In genomic region chr1:248818505-248819374, GRCh38 we compare ENCODE assay signal across 11 cellular contexts. TPM values are rescaled to one million over a fixed set of nuclear protein-coding genes. Genes with fewer than 3 reads are reported as not detected.
DNase-seq lines count a peak whose midpoint lies in the region; ATAC-seq and TF ChIP-seq lines count a peak whose summit lies in the region.
"Had no signal": no experiment of that assay in that cellular context is flagged by ENCODE, and none has a peak within 500 bp of the region (broad histone marks: within the 10 kb centered on the region; RNA-seq: fewer than 3 reads in every experiment).

No MANE protein-coding gene starts in this region.

- no peaks in the 10 kb centered on the region for H3K27me3 ChIP-seq in IMR-90 (ENCODE audit: control insufficient read depth, insufficient read depth, low read length)
- H3K27me3 ChIP-seq: SJSA1, transverse colon had no signal

- H4K91ac ChIP-seq in IMR-90 (ENCODE audit: insufficient read depth, low read depth, low read length): no peak overlapping the region; the same call in 1 of the 2 replicates

- intact Hi-C loops in activated naive CD4-positive, alpha-beta T cell treated with anti-CD3 and anti-CD28 coated beads for 36 hours (cut with micrococcal nuclease): loop anchor here (2.0 kb wide), 1 partner anchor 20 kb away; no protein-coding TSS in a partner anchor
- intact Hi-C loops in IMR-90 (cut with micrococcal nuclease): no loop called here

- no peak overlapping the region for H3K18ac ChIP-seq in IMR-90 (ENCODE audit: low read depth, low read length)

- dilution Hi-C loops in IMR-90 (cut with HindIII; ENCODE audit: low sequenced_read_pairs, unreplicated experiment): no loop called here

- H3K14ac ChIP-seq in IMR-90 (replicated peaks; ENCODE audit: low read depth, low read length): no peak overlapping the region

- peaks cover 42% of the 10 kb centered on the region for H3K36me3 ChIP-seq in IMR-90 (ENCODE audit: control insufficient read depth, insufficient read depth, low read length)

- H3K4me3 ChIP-seq in IMR-90 (ENCODE audit: insufficient read depth, low read depth, low read length): no peak overlapping the region
- H3K4me3 ChIP-seq: K562, SJSA1, transverse colon had no signal

- TF ChIP-seq POLR2A in IMR-90 (IDR thresholded peaks at IDR 0.05; ENCODE audit: low read depth, low read length): no peak

- H2AK9ac ChIP-seq in IMR-90 (replicated peaks; ENCODE audit: low read depth, low read length, poor library complexity): peak overlapping the region; percentile 66

- peaks cover 20% of the 10 kb centered on the region for H3K36me3 Mint-ChIP-seq in activated naive CD4-positive, alpha-beta T cell treated with anti-CD3 and anti-CD28 coated beads for 36 hours (ENCODE audit: low read depth)
- H3K36me3 Mint-ChIP-seq in effector memory CD8-positive, alpha-beta T cell (ENCODE audit: insufficient read depth): peaks cover 39% of the 10 kb centered on the region
- peaks cover 19% of the 10 kb centered on the region for H3K36me3 Mint-ChIP-seq in type B pancreatic cell

- H3K9me3 Mint-ChIP-seq in activated naive CD4-positive, alpha-beta T cell treated with anti-CD3 and anti-CD28 coated beads for 36 hours: no peaks in the 10 kb centered on the region
- H3K9me3 Mint-ChIP-seq in effector memory CD8-positive, alpha-beta T cell: no peaks in the 10 kb centered on the region
- no peaks in the 10 kb centered on the region for H3K9me3 Mint-ChIP-seq in type B pancreatic cell

- H3K23ac ChIP-seq in IMR-90 (ENCODE audit: low read depth, low read length): no peak overlapping the region

- peak overlapping the region in 1 of 2 experiments; percentile 26; a peak in 1 of 4 replicates for H4K8ac ChIP-seq in IMR-90 (ENCODE audit: low read depth in 2 of 2, low read length in 2 of 2)

- H3K9me3 ChIP-seq in IMR-90 (ENCODE audit: control insufficient read depth, insufficient read depth, low read length): no peaks in the 10 kb centered on the region
- H3K9me3 ChIP-seq: SJSA1, transverse colon had no signal

- no peaks in the 10 kb centered on the region for H3K27me3 Mint-ChIP-seq in activated naive CD4-positive, alpha-beta T cell treated with anti-CD3 and anti-CD28 coated beads for 36 hours (ENCODE audit: low read depth)
- no peaks in the 10 kb centered on the region for H3K27me3 Mint-ChIP-seq in effector memory CD8-positive, alpha-beta T cell
- no peaks in the 10 kb centered on the region for H3K27me3 Mint-ChIP-seq in type B pancreatic cell

- TF ChIP-seq CTCF in IMR-90 (conservative IDR thresholded peaks at IDR 0.05; ENCODE audit: low read depth, low read length) (no peak), type B pancreatic cell (conservative IDR thresholded peaks at IDR 0.05) (no peak)

- peak overlapping the region; percentile 59 for H3K27ac Mint-ChIP-seq in activated naive CD4-positive, alpha-beta T cell treated with anti-CD3 and anti-CD28 coated beads for 36 hours
- H3K27ac Mint-ChIP-seq in effector memory CD8-positive, alpha-beta T cell: peak overlapping the region; percentile 80 to 89
- peak overlapping the region; percentile 70 for H3K27ac Mint-ChIP-seq in type B pancreatic cell

- H3K4me1 ChIP-seq in IMR-90 (ENCODE audit: control insufficient read depth, insufficient read depth, low read length): peaks cover 19% of the 10 kb centered on the region

- no peak overlapping the region for H2AFZ ChIP-seq in IMR-90 (replicated peaks; ENCODE audit: low read length, poor library complexity)

- WGBS in IMR-90 (ENCODE audit: extremely low coverage in 2 of 2, insufficient read length in 1 of 2), 2 experiments: 90% methylated on average over 2 of the region's 5 CpGs; no CpG with 5 or more reads in 1 of the 2 experiments

- H4K20me1 ChIP-seq in IMR-90 (ENCODE audit: insufficient read depth, low read length): peaks cover 25% of the 10 kb centered on the region; the same call in 1 of the 2 replicates

- peak; percentile 24 for DNase-seq in activated naive CD4-positive, alpha-beta T cell treated with anti-CD3 and anti-CD28 coated beads for 36 hours
- no peak for DNase-seq in activated naive CD4-positive, alpha-beta T cell treated with anti-CD3 and anti-CD28 coated beads, Interleukin-2, amount 50 U/mL, for 16 hours
- DNase-seq in IMR-90 (no peak), type B pancreatic cell (ENCODE audit: extremely low spot score, unreplicated experiment) (peak; percentile 48), NCI-H1092 treated with DMSO at 0.1 percent for 48 hours (lab: John Stamatoyannopoulos, UW) (no peak), NCI-H128 (lab: John Stamatoyannopoulos, UW; ENCODE audit: unreplicated experiment) (no peak), GM19238 (ENCODE audit: insufficient read length, low spot score) (no peak)
- DNase-seq in effector memory CD8-positive, alpha-beta T cell: no peak
- DNase-seq: transverse colon had no signal

- ATAC-seq in IMR-90 (ENCODE audit: low read depth): no peak
- ATAC-seq in effector memory CD8-positive, alpha-beta T cell (replicated peaks): peak; percentile 8
- ATAC-seq: K562 had no signal

- H3K4me2 ChIP-seq in IMR-90 (ENCODE audit: low read depth, low read length): no peak overlapping the region

- peaks cover 45 to 75% of the 10 kb centered on the region in 2 experiments for H3K79me1 ChIP-seq in IMR-90 (ENCODE audit: low read depth in 1 of 2, low read length in 2 of 2)

- 0 out of 2 replicates have a peak overlapping the region, but pooled peaks have one; percentile 1 for H2BK20ac ChIP-seq in IMR-90 (ENCODE audit: low read depth, low read length)

- no peak for TF ChIP-seq RAD21 in IMR-90 (IDR thresholded peaks at IDR 0.05; ENCODE audit: low read length)

- in situ Hi-C loops in IMR-90 (cut with MboI; ENCODE audit: low sequenced_read_pairs): no loop called here

- POLR2A ChIA-PET in IMR-90 (lab: Charles Lee; ENCODE audit: unreplicated experiment): no interaction called here

- H3K4me3 Mint-ChIP-seq in activated naive CD4-positive, alpha-beta T cell treated with anti-CD3 and anti-CD28 coated beads for 36 hours: peak overlapping the region; percentile 7
- H3K4me3 Mint-ChIP-seq in effector memory CD8-positive, alpha-beta T cell: peak overlapping the region in 1 of 2 donors; percentile 17
- peak overlapping the region; percentile 24 for H3K4me3 Mint-ChIP-seq in type B pancreatic cell

- no TSS peak for BruUV-seq in IMR-90 (replicated peaks; lab: Mats Ljungman, UMichigan)

- H2BK5ac ChIP-seq in IMR-90 (ENCODE audit: low read depth, low read length, poor library complexity, severe bottlenecking): peak overlapping the region; percentile 34

- H3K9ac ChIP-seq in IMR-90 (ENCODE audit: low read depth, low read length): no peak overlapping the region

- CTCF ChIA-PET in activated naive CD4-positive, alpha-beta T cell treated with anti-CD3 and anti-CD28 coated beads for 36 hours (lab: Charles Lee): interaction anchor here (1.4 kb wide), 1 partner anchor 8 kb away, joined by 5 read pairs; no protein-coding TSS in a partner anchor
- CTCF ChIA-PET in IMR-90 (lab: Yijun Ruan, JAX): interaction anchor here (1.1 kb wide), 1 partner anchor 23 kb away, joined by 4 read pairs; no protein-coding TSS in a partner anchor

- no peak overlapping the region for H3K56ac ChIP-seq in IMR-90 (ENCODE audit: extremely low read depth, insufficient read depth, low read length)

- H2AK5ac ChIP-seq in IMR-90 (ENCODE audit: low read depth, low read length): no peak overlapping the region

- no peak overlapping the region for H2BK120ac ChIP-seq in IMR-90 (ENCODE audit: low read depth, low read length)

- H4K5ac ChIP-seq in IMR-90 (ENCODE audit: low read depth, low read length): no peak overlapping the region

- H3K4ac ChIP-seq in IMR-90 (ENCODE audit: low read depth, low read length): no peak overlapping the region

- H3K27ac ChIP-seq in IMR-90 (ENCODE audit: insufficient read depth, low read length): no peak overlapping the region
- H3K27ac ChIP-seq: SJSA1, transverse colon had no signal

- peaks cover 32% of the 10 kb centered on the region for H3K9me1 ChIP-seq in IMR-90 (ENCODE audit: insufficient read depth, low read length)

- peaks cover 76% of the 10 kb centered on the region for H3K4me1 Mint-ChIP-seq in activated naive CD4-positive, alpha-beta T cell treated with anti-CD3 and anti-CD28 coated beads for 36 hours (ENCODE audit: low read depth)
- peaks cover 49 to 51% of the 10 kb centered on the region in 2 donors for H3K4me1 Mint-ChIP-seq in effector memory CD8-positive, alpha-beta T cell (ENCODE audit: low read depth in 2 of 2)
- H3K4me1 Mint-ChIP-seq in type B pancreatic cell (ENCODE audit: unreplicated experiment): peaks cover 24% of the 10 kb centered on the region

- H2BK15ac ChIP-seq in IMR-90 (ENCODE audit: low read depth, low read length): no peak overlapping the region

TF ChIP-seq in IMR-90, 13 proteins besides CTCF, POLR2A, EP300 and RAD21 (continues in another document):
- TF ChIP-seq MAFK (IDR thresholded peaks at IDR 0.05; ENCODE audit: low read depth, low read length): no peak
- TF ChIP-seq MXI1 (IDR thresholded peaks at IDR 0.05; ENCODE audit: borderline replicate concordance, low read depth, low read length): no peak
- TF ChIP-seq NFE2L2 (IDR thresholded peaks at IDR 0.05; ENCODE audit: low read depth, low read length): no peak
- no peak for TF ChIP-seq FOS (IDR thresholded peaks at IDR 0.05; ENCODE audit: low read depth, low read length)

RNA-seq across cellular contexts. Expression of gene SH3BP5L, which starts 7.0 kb away (rescaled TPM):
- total RNA-seq in activated naive CD4-positive, alpha-beta T cell treated with anti-CD3 and anti-CD28 coated beads for 36 hours: 10 to 100 TPM; 20.3 to 20.5 TPM
- total RNA-seq in IMR-90 (2012; rRNA removed): 23.3 and 25.0 TPM in 2 replicates
- 35.6 and 35.9 TPM in 2 replicates for polyA plus RNA-seq in IMR-90 (2012; rRNA removed)
- 29.6 TPM in 2 replicates for polyA plus RNA-seq in IMR-90 (2012; cell fraction: cytosol; rRNA removed)
- 49.6 and 76.9 TPM in 2 replicates for polyA plus RNA-seq in IMR-90 (2012; cell fraction: nucleus; rRNA removed; ENCODE audit: low replicate concordance)
- 33.4 and 33.7 TPM in 2 replicates for total RNA-seq in type B pancreatic cell (ENCODE audit: low replicate concordance)

RNA-seq across cellular contexts. Expression of gene ZNF672, which starts 19.3 kb away (rescaled TPM):
- total RNA-seq in activated naive CD4-positive, alpha-beta T cell treated with anti-CD3 and anti-CD28 coated beads for 36 hours: 10 to 100 TPM; 51.6 to 53.4 TPM
- total RNA-seq in IMR-90 (2012; rRNA removed) (6.6 and 6.9 TPM in 2 replicates), type B pancreatic cell (ENCODE audit: low replicate concordance) (33.0 and 35.0 TPM in 2 replicates)
- polyA plus RNA-seq in IMR-90 (2012; rRNA removed): 12.6 and 16.2 TPM in 2 replicates
- 10.4 and 15.2 TPM in 2 replicates for polyA plus RNA-seq in IMR-90 (2012; cell fraction: cytosol; rRNA removed)
- polyA plus RNA-seq in IMR-90 (2012; cell fraction: nucleus; rRNA removed; ENCODE audit: low replicate concordance): 16.8 and 30.7 TPM in 2 replicates

RNA-seq across cellular contexts. Expression of gene ZNF692, which starts 40.1 kb away (rescaled TPM):
- 10 to 100 TPM; 87.6 to 88.7 TPM for total RNA-seq in activated naive CD4-positive, alpha-beta T cell treated with anti-CD3 and anti-CD28 coated beads for 36 hours
- total RNA-seq in IMR-90 (2012; rRNA removed) (6.9 and 7.3 TPM in 2 replicates), type B pancreatic cell (ENCODE audit: low replicate concordance) (55.0 and 73.0 TPM in 2 replicates)
- polyA plus RNA-seq in IMR-90 (2012; rRNA removed): 50.4 and 51.5 TPM in 2 replicates
- 19.6 and 20.7 TPM in 2 replicates for polyA plus RNA-seq in IMR-90 (2012; cell fraction: cytosol; rRNA removed)
- 340 and 590 TPM in 2 replicates for polyA plus RNA-seq in IMR-90 (2012; cell fraction: nucleus; rRNA removed; ENCODE audit: low replicate concordance)

Comparison
In these comparisons a context has a peak if more than half of its experiments do, and no peak if none do; other contexts are left out.
1. DNase-seq: peak in activated naive CD4-positive, alpha-beta T cell treated with anti-CD3 and anti-CD28 coated beads for 36 hours (single experiment) and type B pancreatic cell (single experiment); none in activated naive CD4-positive, alpha-beta T cell treated with anti-CD3 and anti-CD28 coated beads, Interleukin-2, amount 50 U/mL, for 16 hours (single experiment), IMR-90 (single experiment), effector memory CD8-positive, alpha-beta T cell (0 of 3), NCI-H1092 treated with DMSO at 0.1 percent for 48 hours (single experiment), NCI-H128 (single experiment) and GM19238 (single experiment).
2. Peak in every context shown above with its lines, with median percentiles within 50 percentile points of each other: H3K27ac Mint-ChIP-seq.